In genomic region chr10:17562572-17562971, GRCh38 we compare ENCODE assay signal across 13 cellular contexts. TPM values are rescaled to one million over a fixed set of nuclear protein-coding genes. Genes with fewer than 3 reads are reported as not detected.
DNase-seq lines count a peak whose midpoint lies in the region; ATAC-seq and TF ChIP-seq lines count a peak whose summit lies in the region.
"Had no signal": no experiment of that assay in that cellular context is flagged by ENCODE, and none has a peak within 500 bp of the region (broad histone marks: within the 10 kb centered on the region; RNA-seq: fewer than 3 reads in every experiment).

No MANE protein-coding gene starts in this region.

- no peak for TF ChIP-seq POLR2A in gastrocnemius medialis (IDR thresholded peaks at IDR 0.05)

- H3K4me1 ChIP-seq in gastrocnemius medialis: peaks cover 8 to 15% of the 10 kb centered on the region in 2 donors

- DNase-seq in HCEC 1CT (peak; percentile 38), NOMO-1 treated with DMSO at 0.1 percent for 48 hours (lab: John Stamatoyannopoulos, UW; ENCODE audit: unreplicated experiment) (peak; percentile 92), epithelial cell of esophagus (ENCODE audit: low read depth) (peak; percentile 24), gastrocnemius medialis (peak; percentile 44 to 58), COLO668 (lab: John Stamatoyannopoulos, UW; ENCODE audit: unreplicated experiment) (no peak), GM10248 (ENCODE audit: extremely low spot score) (no peak), T-helper 9 cell (no peak)
- DNase-seq: left ventricle myocardium superior; NCI-H187; occipital lobe; stimulated activated CD4-positive, alpha-beta T cell treated with anti-CD3 and anti-CD28 coated beads, Interleukin-1b, Interleukin-23, amount 100 ng/mL, for 48 hours; stimulated activated naive CD4-positive, alpha-beta T cell had no signal

- peak; percentile 96 to 99 for ATAC-seq in gastrocnemius medialis
- ATAC-seq: gastroesophageal sphincter, left ventricle myocardium superior had no signal

- no peaks in the 10 kb centered on the region for H3K36me3 ChIP-seq in gastrocnemius medialis
- H3K36me3 ChIP-seq: gastroesophageal sphincter had no signal

- in situ Hi-C loops in gastrocnemius medialis (cut with MboI; ENCODE audit: low sequenced_read_pairs in 4 of 4): no loop called here

- TF ChIP-seq CTCF in epithelial cell of esophagus (IDR thresholded peaks at IDR 0.05; ENCODE audit: insufficient read depth, low read depth, low read length, missing control alignments) (no peak), gastrocnemius medialis (IDR thresholded peaks at IDR 0.05 in 4 of 5, conservative IDR thresholded peaks at IDR 0.05 in 1 of 5) (no peak), GM10248 (IDR thresholded peaks at IDR 0.05; ENCODE audit: control extremely low read depth, extremely low read depth, low read depth, missing control alignments) (no peak)

- POLR2A ChIA-PET in GM10248 (lab: Yijun Ruan, JAX): no interaction called here

- CTCF ChIA-PET in GM10248 (lab: Yijun Ruan, JAX): no interaction called here

- H3K27me3 ChIP-seq in gastrocnemius medialis: no peaks in the 10 kb centered on the region
- H3K27me3 ChIP-seq: gastroesophageal sphincter had no signal

- peak overlapping the region; percentile 62 to 82 (median 72) for H3K27ac ChIP-seq in gastrocnemius medialis
- H3K27ac ChIP-seq: gastroesophageal sphincter had no signal

- intact Hi-C loops in gastrocnemius medialis (cut with DNase I; ENCODE audit: low total_unique reads): loop anchor here (10.0 kb wide), 1 partner anchor 108 kb away; the partner anchor contains the start of gene ST8SIA6

- no peak overlapping the region for H3K4me3 ChIP-seq in epithelial cell of esophagus (ENCODE audit: low read length)
- H3K4me3 ChIP-seq in gastrocnemius medialis: no peak overlapping the region
- H3K4me3 ChIP-seq: gastroesophageal sphincter had no signal

- H3K9me3 ChIP-seq in gastrocnemius medialis: no peaks in the 10 kb centered on the region
- H3K9me3 ChIP-seq: gastroesophageal sphincter had no signal

RNA-seq across cellular contexts. Expression of gene HACD1, which starts 54.6 kb away (rescaled TPM):
- total RNA-seq in gastrocnemius medialis: 10 to 100 TPM; 16.5 to 73.4 (median 44.3) TPM

Comparison
In these comparisons a context has a peak if more than half of its experiments do, and no peak if none do; other contexts are left out.
1. DNase-seq: peak in HCEC 1CT (single experiment), NOMO-1 treated with DMSO at 0.1 percent for 48 hours (single experiment), epithelial cell of esophagus (single experiment) and gastrocnemius medialis (2 of 2); none in COLO668 (single experiment), GM10248 (single experiment) and T-helper 9 cell (single experiment).